20 cellular contexts compared by ENCODE assay signal in the genomic region with DNA sequence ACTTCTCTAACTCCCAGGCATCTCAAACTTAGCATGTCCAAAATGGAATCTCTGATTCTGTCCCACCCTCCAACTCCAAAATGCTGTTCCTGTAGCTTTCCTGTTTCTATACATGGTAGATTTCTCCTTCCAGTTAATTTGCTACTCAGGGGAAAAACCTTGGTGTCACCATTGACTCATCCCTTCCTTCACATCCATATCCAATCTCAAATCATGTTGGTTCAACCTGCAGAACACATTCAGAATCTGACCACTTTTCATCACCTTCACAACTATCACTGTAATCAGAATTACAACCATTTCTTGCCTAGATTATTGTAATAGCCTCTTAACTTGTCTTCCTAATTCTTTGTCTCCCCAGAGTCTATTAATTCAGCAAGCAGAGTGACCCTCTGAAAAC. TPM values are rescaled to one million over a fixed set of nuclear protein-coding genes. Genes with fewer than 3 reads are reported as not detected.
"Had no signal": no experiment of that assay in that cellular context is flagged by ENCODE, and none has a peak within 500 bp of the region (broad histone marks: within the 10 kb centered on the region; RNA-seq: fewer than 3 reads in every experiment).

No MANE protein-coding gene starts in this region.

- H3K4me3 ChIP-seq: ascending aorta, breast epithelium, SJSA1, suprapubic skin had no signal

- H3K9me3 Mint-ChIP-seq: effector memory CD8-positive, alpha-beta T cell; nephron; type B pancreatic cell had no signal

- FAIRE-seq: frontal cortex, TTC549 had no signal

- H3K27me3 ChIP-seq: ascending aorta, breast epithelium, SJSA1, suprapubic skin had no signal

- H3K27ac Mint-ChIP-seq: nephron, type B pancreatic cell had no signal

- H3K4me1 ChIP-seq: ascending aorta, breast epithelium, SJSA1, suprapubic skin had no signal

- H3K4me1 Mint-ChIP-seq: nephron had no signal

- H3K27me3 Mint-ChIP-seq: effector memory CD8-positive, alpha-beta T cell; type B pancreatic cell had no signal

- ATAC-seq: effector memory CD8-positive, alpha-beta T cell had no signal

- H3K4me3 Mint-ChIP-seq: effector memory CD8-positive, alpha-beta T cell; nephron; type B pancreatic cell had no signal

- H3K9me3 ChIP-seq: ascending aorta, breast epithelium, SJSA1, suprapubic skin had no signal

- H3K27ac ChIP-seq: ascending aorta, breast epithelium, epithelial cell of prostate, SJSA1, suprapubic skin had no signal

- DNase-seq: activated CD4-positive, CD25-positive, alpha-beta regulatory T cell; dermis blood vessel endothelial cell; effector memory CD8-positive, alpha-beta T cell; head of caudate nucleus; nucleus accumbens; posterior cingulate gyrus; retina; stimulated activated CD4-positive, alpha-beta T cell treated with anti-CD3 and anti-CD28 coated beads, Interleukin-2, amount 100 ng/mL, for 48 hours; stimulated activated naive CD4-positive, alpha-beta T cell had no signal

RNA-seq across cellular contexts. Expression of gene LIX1, which starts 29.8 kb away (rescaled TPM):
- total RNA-seq: ascending aorta; dermis blood vessel endothelial cell; mesenteric fat pad; SJSA1; T-helper 2 cell treated with Interferon-gamma antibody and Interleukin-4, amounts not matched to agents 100 ng/mL and 5 ng/mL, for 36 hours had no signal
